14 cellular contexts compared by ENCODE assay signal in the genomic region with DNA sequence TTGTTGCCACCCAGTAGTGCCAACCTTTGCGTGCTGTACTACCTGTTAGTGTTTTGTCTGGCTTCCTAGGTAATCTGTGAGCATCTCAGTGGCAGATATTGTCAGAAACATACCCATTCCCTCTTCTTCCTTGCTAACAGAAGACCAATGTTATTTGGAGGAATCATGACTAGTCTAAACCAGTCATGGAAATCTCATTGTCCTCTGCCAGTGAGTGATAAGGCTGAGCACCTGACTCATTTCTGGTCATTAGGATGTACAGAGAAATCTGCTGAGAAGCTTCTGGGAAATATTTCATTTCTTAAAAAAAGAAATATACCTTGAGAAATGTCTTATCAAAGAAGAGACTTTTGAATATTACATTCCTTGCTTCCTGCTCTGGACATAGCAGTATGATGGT.
DNase-seq lines count a peak whose midpoint lies in the region; ATAC-seq and TF ChIP-seq lines count a peak whose summit lies in the region.
"Had no signal": no experiment of that assay in that cellular context is flagged by ENCODE, and none has a peak within 500 bp of the region (broad histone marks: within the 10 kb centered on the region; RNA-seq: fewer than 3 reads in every experiment).

No MANE protein-coding gene starts in this region.

- no peak for TF ChIP-seq EP300 in esophagus muscularis mucosa (IDR thresholded peaks at IDR 0.05)

- H3K36me3 ChIP-seq in Panc1 (ENCODE audit: control insufficient read depth, insufficient read depth, low read length) (no peaks in the 10 kb centered on the region), esophagus muscularis mucosa (no peaks in the 10 kb centered on the region), aorta (ENCODE audit: control insufficient read depth in 1 of 2, insufficient read depth in 2 of 2, low read length in 1 of 2) (no peaks in the 10 kb centered on the region)
- H3K36me3 ChIP-seq: BLaER1 treated with 17β-estradiol and CSF1 and Interleukin-3, amounts not matched to agents 10 nM and 100 nM had no signal

- no peak for TF ChIP-seq CTCF in Panc1 (IDR thresholded peaks at IDR 0.05)
- TF ChIP-seq CTCF in esophagus muscularis mucosa (IDR thresholded peaks at IDR 0.05) = no peak

- ATAC-seq in Panc1 (no peak), aorta (ENCODE audit: low FRiP score) (no peak), GM21360 (IDR thresholded peaks at IDR 0.05; ENCODE audit: unreplicated experiment) (no peak)

- POLR2A ChIA-PET in Panc1 (lab: Charles Lee) = interaction anchor here (0.6 kb wide), 1 partner anchor 37 kb away, joined by 3 read pairs; no protein-coding TSS in a partner anchor

- no peaks in the 10 kb centered on the region for H3K9me3 ChIP-seq in Panc1 (ENCODE audit: control insufficient read depth, insufficient read depth, low read depth, low read length)
- H3K9me3 ChIP-seq in esophagus muscularis mucosa = no peaks in the 10 kb centered on the region
- H3K9me3 ChIP-seq in aorta (ENCODE audit: control insufficient read depth, low read length) = no peaks in the 10 kb centered on the region

- peaks cover 15% of the 10 kb centered on the region for H3K4me1 ChIP-seq in Panc1 (ENCODE audit: control insufficient read depth, insufficient read depth, low read length)
- H3K4me1 ChIP-seq in esophagus muscularis mucosa = no peaks in the 10 kb centered on the region
- peaks cover 0 to 5% of the 10 kb centered on the region in 2 donors for H3K4me1 ChIP-seq in aorta (ENCODE audit: control insufficient read depth in 1 of 2, insufficient read depth in 2 of 2, low read length in 2 of 2)

- DNase-seq in Panc1 (ENCODE audit: low read depth, low spot score) (no peak), dermis blood vessel endothelial cell (peak; percentile 66), esophagus muscularis mucosa (ENCODE audit: extremely low spot score) (peak; percentile 24), cerebellar nuclear complex (lab: John Stamatoyannopoulos, UW) (no peak), aorta (no peak)
- DNase-seq in stimulated activated CD4-positive, alpha-beta T cell treated with anti-CD3 and anti-CD28 coated beads, Interleukin-12 subunit alpha, Interleukin-12 subunit beta, amount 100 ng/mL, for 4 hours = no peak
- DNase-seq: CD8-positive, alpha-beta memory T cell; COR-L47; DMS 273 treated with DMSO at 0.1 percent for 48 hours; GDM1; GOT3; H9 had no signal

- H3K27me3 ChIP-seq in Panc1 (ENCODE audit: control insufficient read depth, insufficient read depth, low read length) (no peaks in the 10 kb centered on the region), esophagus muscularis mucosa (no peaks in the 10 kb centered on the region), aorta (ENCODE audit: control insufficient read depth in 1 of 2, insufficient read depth in 2 of 2, low read length in 1 of 2) (no peaks in the 10 kb centered on the region)
- H3K27me3 ChIP-seq: BLaER1 treated with 17β-estradiol and CSF1 and Interleukin-3, amounts not matched to agents 10 nM and 100 nM had no signal

- in situ Hi-C loops in Panc1 (cut with HindIII; ENCODE audit: low pct_unique_long_range_greater_than_20kb, low sequenced_read_pairs) = no loop called here

- H3K27ac ChIP-seq in Panc1 (ENCODE audit: low read length) (peak overlapping the region; percentile 58; the same call in 1 of the 2 replicates), esophagus muscularis mucosa (replicated peaks in 1 of 4) (no peak overlapping the region), aorta (ENCODE audit: low read depth in 1 of 2, low read length in 2 of 2) (no peak overlapping the region)
- H3K27ac ChIP-seq: BLaER1 treated with 17β-estradiol and CSF1 and Interleukin-3, amounts not matched to agents 10 nM and 100 nM had no signal

- H3K4me3 ChIP-seq in Panc1 (ENCODE audit: low read depth in 2 of 2, low read length in 2 of 2) (no peak overlapping the region), esophagus muscularis mucosa (no peak overlapping the region), aorta (ENCODE audit: low read length in 2 of 2) (no peak overlapping the region)
- H3K4me3 ChIP-seq: BLaER1 treated with 17β-estradiol and CSF1 and Interleukin-3, amounts not matched to agents 10 nM and 100 nM had no signal

- WGBS in esophagus muscularis mucosa = 100% methylated on average over 1 of the region's 1 CpG
- 0 to 94% methylated on average over 1 of the region's 1 CpG for whole genome bisulfite sequencing in aorta, 2 donors

- no TSS peak for BruUV-seq in Panc1 (replicated peaks; lab: Mats Ljungman, UMichigan)

- TF ChIP-seq POLR2A in esophagus muscularis mucosa (IDR thresholded peaks at IDR 0.05; ENCODE audit: low read depth) = no peak

- intact Hi-C loops in Panc1 (cut with micrococcal nuclease; ENCODE audit: unreplicated experiment) (no loop called here), esophagus muscularis mucosa (cut with DNase I) (no loop called here), aorta (cut with DNase I) (no loop called here)

- CTCF ChIA-PET in Panc1 (lab: Charles Lee) = no interaction called here

Comparison
In these comparisons a context has a peak if more than half of its experiments do, and no peak if none do; other contexts are left out.
1. DNase-seq: peak in dermis blood vessel endothelial cell (single experiment) and esophagus muscularis mucosa (single experiment); none in Panc1 (single experiment), cerebellar nuclear complex (0 of 2), aorta (0 of 2) and stimulated activated CD4-positive, alpha-beta T cell treated with anti-CD3 and anti-CD28 coated beads, Interleukin-12 subunit alpha, Interleukin-12 subunit beta, amount 100 ng/mL, for 4 hours (single experiment).